9 cellular contexts compared by ENCODE assay signal in the genomic region with DNA sequence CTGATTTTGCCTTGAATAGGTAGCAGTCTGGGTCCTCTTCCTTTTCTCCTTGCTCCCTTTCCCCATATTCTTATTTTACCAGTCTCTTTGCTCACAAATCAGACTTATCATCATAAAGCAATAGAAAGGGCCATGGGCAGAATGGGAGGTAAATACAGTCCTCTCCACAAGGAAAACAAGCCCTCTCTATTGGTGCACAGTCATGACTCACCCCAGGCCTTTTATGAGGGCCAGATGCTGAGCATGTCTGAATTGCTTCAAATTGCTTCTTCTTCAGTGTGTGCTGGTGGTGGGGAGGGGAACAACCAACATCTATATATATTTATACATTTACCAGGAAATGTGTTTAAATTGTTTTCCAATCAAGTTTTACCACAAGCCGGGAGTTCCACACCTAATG.
DNase-seq lines count a peak whose midpoint lies in the region; ATAC-seq, FAIRE-seq and TF ChIP-seq lines count a peak whose summit lies in the region.
"Had no signal": no experiment of that assay in that cellular context is flagged by ENCODE, and none has a peak within 500 bp of the region (broad histone marks: within the 10 kb centered on the region; RNA-seq: fewer than 3 reads in every experiment).

No MANE protein-coding gene starts in this region.

- H3K9me3 ChIP-seq in SJCRH30 (replicated peaks), result no peaks in the 10 kb centered on the region; the same call in 1 of the 2 replicates

- CTCF ChIA-PET in activated CD8-positive, alpha-beta T cell treated with anti-CD3 and anti-CD28 coated beads for 36 hours (lab: Charles Lee), result interaction anchor here (1.4 kb wide), 1 partner anchor 63 kb away, joined by 3 read pairs; no protein-coding TSS in a partner anchor

- no peaks in the 10 kb centered on the region for H3K27me3 ChIP-seq in kidney epithelial cell (ENCODE audit: control insufficient read depth, insufficient read depth, low read length)
- H3K27me3 ChIP-seq in SJCRH30, result no peaks in the 10 kb centered on the region

- no peaks in the 10 kb centered on the region for H3K27me3 Mint-ChIP-seq in T-helper 1 cell treated with Interleukin-12 subunit alpha and Interleukin-12 subunit beta and Interleukin-4 antibody, amounts not matched to agents 30 μg/mL and 1 μg/mL, for 36 hours (ENCODE audit: low read depth)
- H3K27me3 Mint-ChIP-seq in HFFc6 (ENCODE audit: insufficient read depth), result peaks cover 8% of the 10 kb centered on the region; the same call in 1 of the 2 replicates
- H3K27me3 Mint-ChIP-seq in activated CD8-positive, alpha-beta T cell treated with anti-CD3 and anti-CD28 coated beads for 36 hours, result no peaks in the 10 kb centered on the region

- H3K4me1 ChIP-seq in SJCRH30, result no peaks in the 10 kb centered on the region

- H3K36me3 ChIP-seq in kidney epithelial cell (ENCODE audit: control insufficient read depth, insufficient read depth, low read length), result no peaks in the 10 kb centered on the region
- H3K36me3 ChIP-seq in SJCRH30, result no peaks in the 10 kb centered on the region

- H3K9me3 Mint-ChIP-seq in T-helper 1 cell treated with Interleukin-12 subunit alpha and Interleukin-12 subunit beta and Interleukin-4 antibody, amounts not matched to agents 30 μg/mL and 1 μg/mL, for 36 hours, result no peaks in the 10 kb centered on the region
- H3K9me3 Mint-ChIP-seq in HFFc6, result no peaks in the 10 kb centered on the region
- no peaks in the 10 kb centered on the region for H3K9me3 Mint-ChIP-seq in activated CD8-positive, alpha-beta T cell treated with anti-CD3 and anti-CD28 coated beads for 36 hours
- H3K9me3 Mint-ChIP-seq: natural killer cell treated with Interleukin-12 subunit alpha and Interleukin-12 subunit beta and Interleukin-15 and Interleukin-18, amount 100 ng/mL, for 72 hours had no signal

- POLR2A ChIA-PET in activated CD8-positive, alpha-beta T cell treated with anti-CD3 and anti-CD28 coated beads for 36 hours (lab: Charles Lee), result interaction anchor here (0.6 to 1.6 kb wide), 4 partner anchors 9 to 100 kb away, joined by 3 to 6 read pairs (median 3); no protein-coding TSS in a partner anchor

- intact Hi-C loops in activated CD8-positive, alpha-beta T cell treated with anti-CD3 and anti-CD28 coated beads for 36 hours (cut with micrococcal nuclease), result no loop called here

- ATAC-seq in activated CD8-positive, alpha-beta T cell treated with anti-CD3 and anti-CD28 coated beads for 36 hours, result peak; percentile 54

- peak overlapping the region; percentile 21 for H3K4me3 Mint-ChIP-seq in T-helper 1 cell treated with Interleukin-12 subunit alpha and Interleukin-12 subunit beta and Interleukin-4 antibody, amounts not matched to agents 30 μg/mL and 1 μg/mL, for 36 hours
- no peak overlapping the region for H3K4me3 Mint-ChIP-seq in HFFc6
- no peak overlapping the region for H3K4me3 Mint-ChIP-seq in activated CD8-positive, alpha-beta T cell treated with anti-CD3 and anti-CD28 coated beads for 36 hours
- H3K4me3 Mint-ChIP-seq: natural killer cell treated with Interleukin-12 subunit alpha and Interleukin-12 subunit beta and Interleukin-15 and Interleukin-18, amount 100 ng/mL, for 72 hours had no signal

- no peak overlapping the region for H3K4me3 ChIP-seq in kidney epithelial cell (ENCODE audit: low read depth, low read length)
- H3K4me3 ChIP-seq in SJCRH30, result no peak overlapping the region

- no peak for DNase-seq in T-helper 1 cell
- peak; percentile 70 for DNase-seq in HFFc6
- peak; percentile 11 for DNase-seq in activated CD8-positive, alpha-beta T cell treated with anti-CD3 and anti-CD28 coated beads for 36 hours
- peak; percentile 2 for DNase-seq in kidney epithelial cell (ENCODE audit: low read depth)
- no peak for DNase-seq in GM19239 (ENCODE audit: insufficient read length, low spot score)
- DNase-seq in SJCRH30, result no peak
- no peak for DNase-seq in epidermal melanocyte (ENCODE audit: insufficient read length, low spot score)

- peaks cover 5% of the 10 kb centered on the region for H3K36me3 Mint-ChIP-seq in T-helper 1 cell treated with Interleukin-12 subunit alpha and Interleukin-12 subunit beta and Interleukin-4 antibody, amounts not matched to agents 30 μg/mL and 1 μg/mL, for 36 hours (ENCODE audit: low read depth)
- no peaks in the 10 kb centered on the region for H3K36me3 Mint-ChIP-seq in HFFc6 (ENCODE audit: low read depth)
- H3K36me3 Mint-ChIP-seq in activated CD8-positive, alpha-beta T cell treated with anti-CD3 and anti-CD28 coated beads for 36 hours (ENCODE audit: low read depth), result no peaks in the 10 kb centered on the region
- H3K36me3 Mint-ChIP-seq: natural killer cell treated with Interleukin-12 subunit alpha and Interleukin-12 subunit beta and Interleukin-15 and Interleukin-18, amount 100 ng/mL, for 72 hours had no signal

- TF ChIP-seq CTCF in HFFc6 (IDR thresholded peaks at IDR 0.05) (no peak), kidney epithelial cell (IDR thresholded peaks at IDR 0.05; ENCODE audit: insufficient read depth, low read length, poor library complexity, severe bottlenecking) (no peak)
- TF ChIP-seq CTCF in activated CD8-positive, alpha-beta T cell treated with anti-CD3 and anti-CD28 coated beads for 36 hours (IDR thresholded peaks at IDR 0.05), result no peak

- H3K27ac ChIP-seq in SJCRH30, result no peak overlapping the region

- FAIRE-seq in GM19239 (lab: Jason Lieb, UNC), result no peak

- peaks cover 27% of the 10 kb centered on the region for H3K4me1 Mint-ChIP-seq in T-helper 1 cell treated with Interleukin-12 subunit alpha and Interleukin-12 subunit beta and Interleukin-4 antibody, amounts not matched to agents 30 μg/mL and 1 μg/mL, for 36 hours (ENCODE audit: low read depth)
- H3K4me1 Mint-ChIP-seq in HFFc6 (ENCODE audit: low read depth), result peaks cover 17% of the 10 kb centered on the region
- H3K4me1 Mint-ChIP-seq in activated CD8-positive, alpha-beta T cell treated with anti-CD3 and anti-CD28 coated beads for 36 hours (ENCODE audit: low read depth), result peaks cover 19% of the 10 kb centered on the region

- H3K27ac Mint-ChIP-seq in T-helper 1 cell treated with Interleukin-12 subunit alpha and Interleukin-12 subunit beta and Interleukin-4 antibody, amounts not matched to agents 30 μg/mL and 1 μg/mL, for 36 hours, result peak overlapping the region; percentile 22
- H3K27ac Mint-ChIP-seq in HFFc6, result peak overlapping the region; percentile 9
- peak overlapping the region; percentile 18 for H3K27ac Mint-ChIP-seq in activated CD8-positive, alpha-beta T cell treated with anti-CD3 and anti-CD28 coated beads for 36 hours
- H3K27ac Mint-ChIP-seq: natural killer cell treated with Interleukin-12 subunit alpha and Interleukin-12 subunit beta and Interleukin-15 and Interleukin-18, amount 100 ng/mL, for 72 hours had no signal

Comparison
In these comparisons a context has a peak if more than half of its experiments do, and no peak if none do; other contexts are left out.
1. DNase-seq: peak in HFFc6 (single experiment), activated CD8-positive, alpha-beta T cell treated with anti-CD3 and anti-CD28 coated beads for 36 hours (single experiment) and kidney epithelial cell (single experiment); none in T-helper 1 cell (0 of 5), GM19239 (single experiment), SJCRH30 (0 of 2) and epidermal melanocyte (single experiment).
2. Peak in every context shown above with its lines, with median percentiles within 50 percentile points of each other: H3K27ac Mint-ChIP-seq.